1 cellular context compared by ENCODE assay signal in genomic region chr2:189252991-189253680, GRCh38.
A peak's percentile ranks its signal among the peaks of the same experiment; 100 is the strongest.
TF ChIP-seq lines count a peak whose summit lies in the region.

No MANE protein-coding gene starts in this region.

TF ChIP-seq in SK-N-SH, 30 proteins besides CTCF, POLR2A, EP300 and RAD21 (continued from another document):
- TF ChIP-seq MAX (IDR thresholded peaks at IDR 0.05; ENCODE audit: low read depth) (no peak), JUND (IDR thresholded peaks at IDR 0.05) (peak; percentile 62), TCF12 (IDR thresholded peaks at IDR 0.05) (peak; percentile 75), MEF2A (IDR thresholded peaks at IDR 0.05; ENCODE audit: borderline replicate concordance, low read depth) (no peak; the same call in 1 of the 2 replicates), SIN3A (IDR thresholded peaks at IDR 0.05; ENCODE audit: borderline replicate concordance, low read depth, low read length) (0 out of 2 replicates have a peak, but pooled peaks have one; percentile 38), RFX5 (IDR thresholded peaks at IDR 0.05; ENCODE audit: low read length) (no peak), TAF1 (IDR thresholded peaks at IDR 0.05; ENCODE audit: borderline replicate concordance, low read depth, low read length) (no peak), PBX3 (IDR thresholded peaks at IDR 0.05) (peak; percentile 87), ZBTB33 (IDR thresholded peaks at IDR 0.05; ENCODE audit: borderline replicate concordance, low read depth) (no peak), TEAD4 (IDR thresholded peaks at IDR 0.05; ENCODE audit: borderline replicate concordance, insufficient read depth) (peak; percentile 45; the same call in 1 of the 2 replicates), REST (IDR thresholded peaks at IDR 0.05; ENCODE audit: low read depth, low read length) (no peak), MXI1 (IDR thresholded peaks at IDR 0.05; ENCODE audit: low read depth, low read length) (no peak), GATA2 (CRISPR knock-in tag; IDR thresholded peaks at IDR 0.05) (no peak), FOXM1 (IDR thresholded peaks at IDR 0.05; ENCODE audit: low read depth) (peak; percentile 79), NRF1 (IDR thresholded peaks at IDR 0.05; ENCODE audit: low read depth, low read length) (no peak), POLR2AphosphoS5 (IDR thresholded peaks at IDR 0.05; ENCODE audit: low read depth, low read length) (peak; percentile 61), RCOR1 (IDR thresholded peaks at IDR 0.05; ENCODE audit: low read length) (no peak), RXRA (IDR thresholded peaks at IDR 0.05; ENCODE audit: borderline replicate concordance, low read depth) (peak; percentile 92), NFIC (IDR thresholded peaks at IDR 0.05; ENCODE audit: borderline replicate concordance) (peak; percentile 25), ELF1 (IDR thresholded peaks at IDR 0.05) (no peak), GABPA (IDR thresholded peaks at IDR 0.05; ENCODE audit: low read depth) (no peak), CHD2 (IDR thresholded peaks at IDR 0.05; ENCODE audit: low read length, partially characterized antibody) (no peak)
